Comparison of ENCODE assay signal across 8 cellular contexts in genomic region chr3:182909318-182910040, GRCh38.
DNase-seq lines count a peak whose midpoint lies in the region; ATAC-seq, FAIRE-seq and TF ChIP-seq lines count a peak whose summit lies in the region.

No MANE protein-coding gene starts in this region.

- no peak overlapping the region for H3K4me3 ChIP-seq in right lobe of liver

- intact Hi-C loops in right lobe of liver (cut with DNase I), result no loop called here

- H3K27ac Mint-ChIP-seq in activated naive CD8-positive, alpha-beta T cell treated with anti-CD3 and anti-CD28 coated beads, Interleukin-2, amount 10 ng/mL, durations not matched to agents 7 days and 5 days, result peak overlapping the region; percentile 61
- no peak overlapping the region for H3K27ac Mint-ChIP-seq in stimulated activated naive CD8-positive, alpha-beta T cell treated with anti-CD3 and anti-CD28 coated beads, Interleukin-15, amount 100 ng/mL, for 72 hours

- peaks cover 48% of the 10 kb centered on the region for H3K4me1 Mint-ChIP-seq in activated naive CD8-positive, alpha-beta T cell treated with anti-CD3 and anti-CD28 coated beads, Interleukin-2, amount 10 ng/mL, durations not matched to agents 7 days and 5 days
- H3K4me1 Mint-ChIP-seq in stimulated activated naive CD8-positive, alpha-beta T cell treated with anti-CD3 and anti-CD28 coated beads, Interleukin-15, amount 100 ng/mL, for 72 hours, result peaks cover 48% of the 10 kb centered on the region

- H3K27ac ChIP-seq in right lobe of liver, result no peak overlapping the region

- whole genome bisulfite sequencing in right lobe of liver (ENCODE audit: insufficient coverage, low coverage, low lambda C conversion rate, missing lambda C conversion rate), result 91% methylated on average over 3 of the region's 5 CpGs

- peaks cover 1% of the 10 kb centered on the region for H3K9me3 Mint-ChIP-seq in activated naive CD8-positive, alpha-beta T cell treated with anti-CD3 and anti-CD28 coated beads, Interleukin-2, amount 10 ng/mL, durations not matched to agents 7 days and 5 days
- H3K9me3 Mint-ChIP-seq in stimulated activated naive CD8-positive, alpha-beta T cell treated with anti-CD3 and anti-CD28 coated beads, Interleukin-15, amount 100 ng/mL, for 72 hours, result no peaks in the 10 kb centered on the region

- no peak for TF ChIP-seq POLR2A in right lobe of liver (IDR thresholded peaks at IDR 0.05)

- no peaks in the 10 kb centered on the region for H3K9me3 ChIP-seq in right lobe of liver

- H3K36me3 ChIP-seq in right lobe of liver, result peaks cover 0 to 18% (median 0%) of the 10 kb centered on the region in 4 donors

- no peak overlapping the region for H3K4me3 Mint-ChIP-seq in activated naive CD8-positive, alpha-beta T cell treated with anti-CD3 and anti-CD28 coated beads, Interleukin-2, amount 10 ng/mL, durations not matched to agents 7 days and 5 days
- H3K4me3 Mint-ChIP-seq in stimulated activated naive CD8-positive, alpha-beta T cell treated with anti-CD3 and anti-CD28 coated beads, Interleukin-15, amount 100 ng/mL, for 72 hours, result no peak overlapping the region

- DNase-seq in D721Med (ENCODE audit: insufficient read length, low spot score), result no peak
- DNase-seq in HS-27A (ENCODE audit: low read depth), result peak; percentile 7
- no peak for DNase-seq in activated naive CD8-positive, alpha-beta T cell treated with anti-CD3 and anti-CD28 coated beads, Interleukin-2, amount 10 ng/mL, durations not matched to agents 7 days and 5 days
- no peak for DNase-seq in right lobe of liver
- DNase-seq in pons (ENCODE audit: low spot score), result no peak
- DNase-seq in stimulated activated naive CD8-positive, alpha-beta T cell treated with anti-CD3 and anti-CD28 coated beads, Interleukin-15, amount 100 ng/mL, for 72 hours, result no peak
- DNase-seq in activated CD4-positive, alpha-beta T cell treated with anti-CD3 and anti-CD28 coated beads, Interleukin-2, amount 50 U/mL, for 48 hours, result no peak

- peak; percentile 42 for TF ChIP-seq CTCF in D721Med (IDR thresholded peaks at IDR 0.05; ENCODE audit: insufficient read depth, missing control alignments)
- TF ChIP-seq CTCF in right lobe of liver (IDR thresholded peaks at IDR 0.05), result peak; percentile 41 to 58 (median 54)

- peaks cover 22% of the 10 kb centered on the region for H3K36me3 Mint-ChIP-seq in activated naive CD8-positive, alpha-beta T cell treated with anti-CD3 and anti-CD28 coated beads, Interleukin-2, amount 10 ng/mL, durations not matched to agents 7 days and 5 days

- no peaks in the 10 kb centered on the region for H3K27me3 Mint-ChIP-seq in activated naive CD8-positive, alpha-beta T cell treated with anti-CD3 and anti-CD28 coated beads, Interleukin-2, amount 10 ng/mL, durations not matched to agents 7 days and 5 days
- no peaks in the 10 kb centered on the region for H3K27me3 Mint-ChIP-seq in stimulated activated naive CD8-positive, alpha-beta T cell treated with anti-CD3 and anti-CD28 coated beads, Interleukin-15, amount 100 ng/mL, for 72 hours

- POLR2A ChIA-PET in activated naive CD8-positive, alpha-beta T cell treated with anti-CD3 and anti-CD28 coated beads, Interleukin-2, amount 10 ng/mL, durations not matched to agents 7 days and 5 days (lab: Charles Lee), result interaction anchor here (0.7 to 1.8 kb wide), 5 partner anchors 28 to 195 kb away, joined by 3 to 8 read pairs (median 3); partner anchors contain the start of gene MCCC1

- no peaks in the 10 kb centered on the region for H3K27me3 ChIP-seq in right lobe of liver

- no peak for ATAC-seq in activated naive CD8-positive, alpha-beta T cell treated with anti-CD3 and anti-CD28 coated beads, Interleukin-2, amount 10 ng/mL, durations not matched to agents 7 days and 5 days (ENCODE audit: low read depth)
- ATAC-seq in right lobe of liver (peak; percentile 64 to 71 (median 68)), HG03097 (IDR thresholded peaks at IDR 0.05; ENCODE audit: low FRiP score, unreplicated experiment) (no peak)
- ATAC-seq in stimulated activated naive CD8-positive, alpha-beta T cell treated with anti-CD3 and anti-CD28 coated beads, Interleukin-15, amount 100 ng/mL, for 72 hours, result no peak

- FAIRE-seq in D721Med (lab: Jason Lieb, UNC), result no peak

- H3K4me1 ChIP-seq in right lobe of liver, result no peaks in the 10 kb centered on the region

Comparison
In these comparisons a context has a peak if more than half of its experiments do, and no peak if none do; other contexts are left out.
1. ATAC-seq: peak in right lobe of liver (4 of 4); none in activated naive CD8-positive, alpha-beta T cell treated with anti-CD3 and anti-CD28 coated beads, Interleukin-2, amount 10 ng/mL, durations not matched to agents 7 days and 5 days (single experiment), stimulated activated naive CD8-positive, alpha-beta T cell treated with anti-CD3 and anti-CD28 coated beads, Interleukin-15, amount 100 ng/mL, for 72 hours (single experiment) and HG03097 (single experiment).